23 cellular contexts compared by ENCODE assay signal in the genomic region with DNA sequence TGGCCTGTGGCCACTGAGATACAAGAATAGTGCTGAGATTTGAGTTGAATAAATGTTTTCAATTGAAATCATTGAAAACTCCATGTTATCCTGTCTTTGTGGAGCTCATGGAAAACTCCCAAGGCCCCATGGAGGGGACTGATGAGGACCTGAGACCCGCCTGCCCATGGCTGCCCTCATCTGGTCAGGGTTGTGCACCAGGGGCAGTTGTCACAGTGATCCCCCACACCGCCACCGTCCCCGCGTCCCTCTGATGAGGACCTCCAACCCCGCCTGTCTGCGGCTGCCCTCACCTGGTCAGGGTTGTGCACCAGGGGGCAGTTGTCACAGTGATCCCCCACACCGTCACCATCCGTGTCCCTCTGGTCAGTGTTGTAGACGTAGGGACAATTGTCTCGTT. TPM values are rescaled to one million over a fixed set of nuclear protein-coding genes. Genes with fewer than 3 reads are reported as not detected.
DNase-seq lines count a peak whose midpoint lies in the region; TF ChIP-seq lines count a peak whose summit lies in the region.
"Had no signal": no experiment of that assay in that cellular context is flagged by ENCODE, and none has a peak within 500 bp of the region (broad histone marks: within the 10 kb centered on the region; RNA-seq: fewer than 3 reads in every experiment).

No MANE protein-coding gene starts in this region.

- intact Hi-C loops in spleen (cut with DNase I; ENCODE audit: low total_unique reads), result no loop called here

- 90 to 92% (median 91%) methylated on average over 11 of the region's 11 CpGs for WGBS in spleen, 5 donors
- WGBS in mesendoderm (ENCODE audit: extremely low coverage, insufficient coverage, low lambda C conversion rate), result no CpG with 5 or more reads among the region's 11 CpGs

- H3K36me3 ChIP-seq in osteoblast (ENCODE audit: insufficient read depth, low read length) (peaks cover 100% of the 10 kb centered on the region), spleen (no peaks in the 10 kb centered on the region), mesendoderm (ENCODE audit: control insufficient read depth, insufficient read depth, low read length) (no peaks in the 10 kb centered on the region)
- H3K36me3 ChIP-seq: BLaER1 had no signal

- no peak for TF ChIP-seq CTCF in osteoblast (IDR thresholded peaks at IDR 0.05; ENCODE audit: extremely low read depth, low read depth, low read length)
- TF ChIP-seq CTCF in spleen (IDR thresholded peaks at IDR 0.05 in 8 of 11, conservative IDR thresholded peaks at IDR 0.05 in 3 of 11), result no peak

- H3K27me3 ChIP-seq in osteoblast (ENCODE audit: insufficient read depth, low read length), result no peaks in the 10 kb centered on the region
- H3K27me3 ChIP-seq in spleen (replicated peaks in 1 of 7), result no peaks in the 10 kb centered on the region
- H3K27me3 ChIP-seq in mesendoderm (ENCODE audit: insufficient read depth, low read length, poor library complexity), result no peaks in the 10 kb centered on the region
- H3K27me3 ChIP-seq: BLaER1, MG63 had no signal

- no peak overlapping the region for H3K4ac ChIP-seq in mesendoderm (ENCODE audit: low read depth, low read length)

- no peak overlapping the region for H3K4me3 ChIP-seq in osteoblast (ENCODE audit: insufficient read depth, low read length)
- no peak overlapping the region for H3K4me3 ChIP-seq in spleen
- H3K4me3 ChIP-seq in mesendoderm (ENCODE audit: low read length), result no peak overlapping the region
- H3K4me3 ChIP-seq: BLaER1, MG63 had no signal

- no peak overlapping the region for H3K23ac ChIP-seq in mesendoderm (ENCODE audit: low read length)

- H3K79me2 ChIP-seq in osteoblast (ENCODE audit: insufficient read depth, low read length), result no peaks in the 10 kb centered on the region
- no peaks in the 10 kb centered on the region for H3K79me2 ChIP-seq in mesendoderm (ENCODE audit: control insufficient read depth, insufficient read depth, low read length)

- H2BK120ac ChIP-seq in mesendoderm (ENCODE audit: low read depth, low read length), result no peak overlapping the region

- H3K18ac ChIP-seq in mesendoderm (ENCODE audit: low read length), result no peak overlapping the region

- no peak overlapping the region for H2AFZ ChIP-seq in osteoblast (ENCODE audit: low read length)

- no peak overlapping the region for H3K9ac ChIP-seq in mesendoderm (ENCODE audit: low read length)
- H3K9ac ChIP-seq: BLaER1 had no signal

- H3K79me1 ChIP-seq in mesendoderm (ENCODE audit: low read length), result no peaks in the 10 kb centered on the region

- H3K27ac ChIP-seq in osteoblast (ENCODE audit: low read depth, low read length) (peak overlapping the region; percentile 18), spleen (no peak overlapping the region), mesendoderm (ENCODE audit: low read depth, low read length) (no peak overlapping the region)
- H3K27ac ChIP-seq: BLaER1 had no signal

- DNase-seq in activated effector memory CD4-positive, alpha-beta T cell treated with anti-CD3 and anti-CD28 coated beads, Interleukin-2, amount 50 U/mL, for 16 hours, result peak; percentile 53
- no peak for DNase-seq in activated effector memory CD4-positive, alpha-beta T cell treated with Interleukin-2 at 50 U/mL for 16 hours
- DNase-seq in ecto neural progenitor cell (ENCODE audit: low spot score) (peak; percentile 27), osteoblast (ENCODE audit: insufficient read length, low spot score, missing footprints) (no peak), spleen (no peak), cerebellar cortex (ENCODE audit: low spot score) (no peak), mesendoderm (no peak)
- DNase-seq: Calu3; CD4-positive, alpha-beta memory T cell; DMS53; EL; GOT3; IMR-90; Karpas-422; MG63; NCI-H1092; NCI-H1436 treated with DMSO at 0.1 percent for 48 hours; NCI-H2029; NCI-H345; NCI-H524 treated with DMSO at 0.1 percent for 48 hours; SIG-M5 had no signal

- no peak for TF ChIP-seq POLR2A in spleen (IDR thresholded peaks at IDR 0.05)

- no peaks in the 10 kb centered on the region for H3K9me3 ChIP-seq in osteoblast (ENCODE audit: low read depth, low read length)
- H3K9me3 ChIP-seq in spleen, result peaks cover 0 to 11% (median 2%) of the 10 kb centered on the region in 8 donors
- H3K9me3 ChIP-seq: MG63 had no signal

- H2AK5ac ChIP-seq in mesendoderm (ENCODE audit: low read length), result no peak overlapping the region

- H3K56ac ChIP-seq in mesendoderm (ENCODE audit: low read length), result no peak overlapping the region

- H2BK15ac ChIP-seq in mesendoderm (replicated peaks; ENCODE audit: low read depth), result no peak overlapping the region

- H4K8ac ChIP-seq in mesendoderm (ENCODE audit: low read depth, low read length), result no peak overlapping the region

- peaks cover 8% of the 10 kb centered on the region for H3K4me1 ChIP-seq in osteoblast (ENCODE audit: insufficient read depth, low read length)
- no peaks in the 10 kb centered on the region for H3K4me1 ChIP-seq in spleen
- H3K4me1 ChIP-seq in mesendoderm (ENCODE audit: control insufficient read depth, low read depth, low read length), result no peaks in the 10 kb centered on the region
- H3K4me1 ChIP-seq: BLaER1 had no signal

- H3K4me2 ChIP-seq in osteoblast (ENCODE audit: insufficient read depth, low read length) (no peak overlapping the region), mesendoderm (ENCODE audit: low read length) (no peak overlapping the region)
- H3K4me2 ChIP-seq: BLaER1 had no signal

- no peaks in the 10 kb centered on the region for H4K20me1 ChIP-seq in osteoblast (ENCODE audit: insufficient read depth, low read length)
- H4K20me1 ChIP-seq: BLaER1 had no signal

- no peak overlapping the region for H4K5ac ChIP-seq in mesendoderm (ENCODE audit: low read length)

- H2BK5ac ChIP-seq in mesendoderm (ENCODE audit: low read length), result no peak overlapping the region

RNA-seq across cellular contexts. Expression of gene THBS2, which starts 27.8 kb away (rescaled TPM):
- 1,102 and 1,498 TPM in 2 replicates for total RNA-seq in osteoblast
- total RNA-seq in spleen, result 10 to 100 TPM in 2 of 7 donors, 1 to 10 TPM in 5; 2.5 to 24.9 (median 8.1) TPM
- 1 to 10 TPM; 1.2 to 2.7 (median 1.5) TPM for polyA plus RNA-seq in spleen
- 9.5 TPM for polyA plus RNA-seq in mesendoderm (2013, experiment 1 of 2)
- polyA plus RNA-seq in mesendoderm (2013, experiment 2 of 2), result 10.1 TPM
- total RNA-seq: Calu3; CD4-positive, alpha-beta memory T cell; HT-29 had no signal

Comparison
In these comparisons a context has a peak if more than half of its experiments do, and no peak if none do; other contexts are left out.
1. DNase-seq: peak in activated effector memory CD4-positive, alpha-beta T cell treated with anti-CD3 and anti-CD28 coated beads, Interleukin-2, amount 50 U/mL, for 16 hours (single experiment) and ecto neural progenitor cell (single experiment); none in activated effector memory CD4-positive, alpha-beta T cell treated with Interleukin-2 at 50 U/mL for 16 hours (single experiment), osteoblast (single experiment), spleen (single experiment), cerebellar cortex (single experiment) and mesendoderm (single experiment).
2. RNA of gene THBS2, which starts 27.8 kb away (total RNA-seq): 1,102 to 1,498 TPM in osteoblast; 2.5 to 24.9 TPM in spleen; every median in the first group is over 10 times any median in the second.